ENCODE assay signal across 1 cellular context in the genomic region with DNA sequence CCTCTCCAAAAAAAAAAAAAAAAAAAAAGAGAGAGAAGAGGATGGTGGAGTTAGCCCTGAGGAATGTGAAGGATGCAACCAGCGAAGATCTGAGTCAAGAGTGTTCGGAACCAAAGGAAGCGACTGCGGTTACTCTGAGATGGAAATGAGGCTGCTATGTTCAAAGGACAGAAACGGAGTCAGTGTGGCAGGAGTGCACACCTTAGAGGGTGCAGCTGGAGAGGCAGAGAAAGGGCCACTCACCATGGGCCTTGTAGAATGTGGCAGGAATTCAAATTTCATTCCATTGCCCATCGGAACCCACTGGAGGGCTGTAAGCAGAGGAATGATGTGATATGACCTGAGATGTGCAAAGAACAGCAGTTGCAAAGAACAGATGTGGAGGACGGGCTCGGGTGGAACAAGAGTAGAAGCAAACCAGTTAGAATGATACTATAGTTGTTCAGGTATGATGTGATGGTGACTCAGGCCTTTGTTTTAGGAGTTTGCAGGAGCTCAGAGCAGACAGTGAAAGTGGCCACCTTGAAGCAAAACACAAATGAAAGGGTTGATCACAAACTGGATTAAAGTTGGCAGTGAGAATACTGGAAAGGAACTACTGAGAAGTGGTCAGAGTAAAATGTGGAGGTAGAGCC.
TF ChIP-seq lines count a peak whose summit lies in the region.

No MANE protein-coding gene starts in this region.

TF ChIP-seq in SK-N-SH, 30 proteins besides CTCF, POLR2A, EP300 and RAD21:
- TF ChIP-seq CHD2 (IDR thresholded peaks at IDR 0.05; ENCODE audit: low read length, partially characterized antibody) (no peak), GATA2 (CRISPR knock-in tag; IDR thresholded peaks at IDR 0.05) (no peak)
